In the genomic region with DNA sequence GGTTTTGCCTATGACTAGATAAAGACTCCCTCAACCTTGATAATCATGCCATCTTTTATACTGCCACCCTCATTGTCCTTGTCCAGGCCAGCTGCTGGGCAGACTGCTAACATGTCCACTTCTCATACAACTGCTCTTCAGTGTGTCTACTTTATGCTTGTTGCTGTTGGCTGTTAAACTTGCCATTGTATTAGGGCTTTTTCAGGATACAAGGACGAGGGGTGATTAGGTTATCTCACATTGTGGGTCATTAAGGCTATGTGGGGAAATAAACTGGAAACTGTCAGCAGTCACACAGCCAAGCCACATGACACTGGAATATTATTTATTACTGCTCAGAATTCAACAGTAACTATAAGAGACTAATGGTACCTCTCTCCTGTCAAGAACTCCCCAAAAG, we compare ENCODE assay signal across 26 cellular contexts.
"Had no signal": no experiment of that assay in that cellular context is flagged by ENCODE, and none has a peak within 500 bp of the region (broad histone marks: within the 10 kb centered on the region; RNA-seq: fewer than 3 reads in every experiment).

No MANE protein-coding gene starts in this region.

- H3K9me3 ChIP-seq: left lung, mucosa of descending colon, ovary, sigmoid colon, testis, thyroid gland, transverse colon, upper lobe of left lung had no signal

- FAIRE-seq: islet of Langerhans, small intestine had no signal

- DNase-seq: hippocampal formation; immature natural killer cell; left cardiac atrium; left lung; midbrain; mucosa of descending colon; naive thymus-derived CD4-positive, alpha-beta T cell; ovary; retina; right cardiac atrium; sigmoid colon; small intestine; stimulated activated CD4-positive, alpha-beta T cell treated with anti-CD3 and anti-CD28 coated beads, Interleukin-1b, Interleukin-23, amount 100 ng/mL, for 48 hours; stimulated activated CD4-positive, alpha-beta T cell treated with anti-CD3 and anti-CD28 coated beads, Interleukin-2, amount 100 ng/mL, for 48 hours; stimulated activated CD4-positive, alpha-beta T cell treated with anti-CD3 and anti-CD28 coated beads, Interleukin-4, amount 100 ng/mL, for 4 hours; stimulated activated CD8-positive, alpha-beta memory T cell treated with anti-CD3 and anti-CD28 coated beads, Interleukin-4, amount 100 ng/mL, for 48 hours; stimulated activated naive CD4-positive, alpha-beta T cell treated with Interleukin-2 at 50 U/mL for 16 hours; stimulated activated naive CD8-positive, alpha-beta T cell treated with anti-CD3 and anti-CD28 coated beads, Interleukin-15, amount 100 ng/mL, for 72 hours; substantia nigra; testis; thyroid gland; transverse colon; upper lobe of left lung had no signal

- H3K36me3 ChIP-seq: left lung, ovary, thyroid gland, transverse colon, upper lobe of left lung had no signal

- H3K4me1 ChIP-seq: testis had no signal

- H3K4me3 ChIP-seq: left lung, mucosa of descending colon, ovary, sigmoid colon, testis, thyroid gland, transverse colon, upper lobe of left lung had no signal

- H3K27ac ChIP-seq: left lung, ovary, sigmoid colon, thyroid gland, transverse colon had no signal

- H3K27me3 ChIP-seq: left lung, ovary, sigmoid colon, testis, thyroid gland, transverse colon, upper lobe of left lung had no signal

- ATAC-seq: left cardiac atrium; left lung; mucosa of descending colon; naive thymus-derived CD4-positive, alpha-beta T cell; natural killer cell treated with Interleukin-12 subunit alpha and Interleukin-12 subunit beta and Interleukin-15 and Interleukin-18, amount 100 ng/mL, for 72 hours; stimulated activated memory B cell treated with anti-CD40 and anti-IgM and Interleukin-4, amounts not matched to agents 10 μg/mL and 1 μg/mL and 100 μg/mL, for 72 hours; stimulated activated naive CD8-positive, alpha-beta T cell treated with anti-CD3 and anti-CD28 coated beads, Interleukin-15, amount 100 ng/mL, for 72 hours had no signal
